ENCODE assay signal across 1 cellular context in genomic region chr1:46527474-46528296, GRCh38.
TF ChIP-seq lines count a peak whose summit lies in the region.

No MANE protein-coding gene starts in this region.

TF ChIP-seq in K562, 482 proteins besides CTCF, POLR2A, EP300 and RAD21 (continued from another document and continues in another):
- TF ChIP-seq ZNF174 (CRISPR knock-in tag; IDR thresholded peaks at IDR 0.05) (no peak), BRF2 (IDR thresholded peaks at IDR 0.05; ENCODE audit: borderline replicate concordance, insufficient read depth, insufficient read length) (no peak), ETV1 (tag; conservative IDR thresholded peaks at IDR 0.05; ENCODE audit: low read depth) (no peak), NFIC (IDR thresholded peaks at IDR 0.05) (peak; percentile 32; the same call in 1 of the 2 replicates), GTF2B (IDR thresholded peaks at IDR 0.05; ENCODE audit: extremely low read depth, insufficient read length) (no peak), ZNF830 (CRISPR knock-in tag; IDR thresholded peaks at IDR 0.05) (no peak), NELFE (IDR thresholded peaks at IDR 0.05; ENCODE audit: insufficient read depth, insufficient read length) (no peak), ETS1 (conservative IDR thresholded peaks at IDR 0.05; ENCODE audit: control insufficient read depth, low read depth, low read length) (no peak), CREM (IDR thresholded peaks at IDR 0.05; ENCODE audit: low read depth) (peak; percentile 29), KHSRP (IDR thresholded peaks at IDR 0.05) (no peak), POU5F1 (IDR thresholded peaks at IDR 0.05; ENCODE audit: borderline replicate concordance, low read depth, low read length, partially characterized antibody) (no peak), MCM7 (IDR thresholded peaks at IDR 0.05) (no peak), SNRNP70 (optimal IDR thresholded peaks at IDR 0.05; ENCODE audit: low read depth, low read length) (no peak), JUND (IDR thresholded peaks at IDR 0.05; ENCODE audit: borderline replicate concordance, low read depth, low read length) (peak; percentile 97), JUND (tag; IDR thresholded peaks at IDR 0.05; ENCODE audit: borderline replicate concordance, low read depth, low read length) (peak; percentile 96), E2F8 (IDR thresholded peaks at IDR 0.05; ENCODE audit: low read depth, partially characterized antibody) (no peak), DPF2 (IDR thresholded peaks at IDR 0.05) (peak; percentile 88), ARID2 (IDR thresholded peaks at IDR 0.05) (peak; percentile 100), DNMT1 (IDR thresholded peaks at IDR 0.05) (no peak), HSF4 (CRISPR knock-in tag; IDR thresholded peaks at IDR 0.05; ENCODE audit: borderline replicate concordance) (no peak), TRIM24 (IDR thresholded peaks at IDR 0.05) (no peak; a peak in 1 of 4 replicates), POLR2AphosphoS2 (IDR thresholded peaks at IDR 0.05; ENCODE audit: low read length) (no peak), XRCC5 (IDR thresholded peaks at IDR 0.05; ENCODE audit: low read depth, low read length) (peak; percentile 70; the same call in 1 of the 2 replicates), RBM15 (IDR thresholded peaks at IDR 0.05; ENCODE audit: insufficient read depth, low read length) (no peak), SMARCE1 (IDR thresholded peaks at IDR 0.05) (peak; percentile 85), NEUROD1 (IDR thresholded peaks at IDR 0.05; ENCODE audit: borderline replicate concordance, low read depth, low read length, partially characterized antibody) (no peak), PKNOX1 (IDR thresholded peaks at IDR 0.05) (0 out of 2 replicates have a peak, but pooled peaks have one; percentile 12), CSDE1 (IDR thresholded peaks at IDR 0.05) (0 out of 4 replicates have a peak, but pooled peaks of 1 of the 2 experiments have one; percentile 58), ZNF778 (CRISPR knock-in tag; IDR thresholded peaks at IDR 0.05) (no peak), NCOA2 (IDR thresholded peaks at IDR 0.05; ENCODE audit: partially characterized antibody in 2 of 2) (no peak), NR0B1 (IDR thresholded peaks at IDR 0.05; ENCODE audit: partially characterized antibody) (no peak), C11orf30 (IDR thresholded peaks at IDR 0.05; ENCODE audit: low read depth) (no peak), GATAD2B (IDR thresholded peaks at IDR 0.05; ENCODE audit: borderline replicate concordance) (no peak), VEZF1 (CRISPR knock-in tag; IDR thresholded peaks at IDR 0.05) (peak; percentile 78), KLF16 (IDR thresholded peaks at IDR 0.05) (peak; percentile 77), CEBPG (CRISPR knock-in tag; IDR thresholded peaks at IDR 0.05) (no peak), CEBPG (tag; conservative IDR thresholded peaks at IDR 0.05 in 1 of 2, IDR thresholded peaks at IDR 0.05 in 1 of 2) (no peak), USF1 (CRISPR knock-in tag; IDR thresholded peaks at IDR 0.05) (no peak), FOS (IDR thresholded peaks at IDR 0.05; ENCODE audit: extremely low read depth, insufficient read length) (peak; percentile 64), ZNF239 (CRISPR knock-in tag; IDR thresholded peaks at IDR 0.05) (peak; percentile 63), BACH1 (tag; IDR thresholded peaks at IDR 0.05) (no peak), RFX5 (IDR thresholded peaks at IDR 0.05; ENCODE audit: low read depth, low read length) (no peak), NR3C1 (CRISPR knock-in tag; IDR thresholded peaks at IDR 0.05) (no peak), SNAPC5 (CRISPR knock-in tag; IDR thresholded peaks at IDR 0.05) (no peak), U2AF1 (optimal IDR thresholded peaks at IDR 0.05; ENCODE audit: low read depth, low read length) (no peak), ZNF280A (IDR thresholded peaks at IDR 0.05; ENCODE audit: low read depth, partially characterized antibody) (no peak), ZNF764 (CRISPR knock-in tag; IDR thresholded peaks at IDR 0.05; ENCODE audit: low read depth) (no peak), PCBP2 (IDR thresholded peaks at IDR 0.05; ENCODE audit: low read depth, low read length, poor library complexity, severe bottlenecking) (no peak), RERE (CRISPR knock-in tag; IDR thresholded peaks at IDR 0.05; ENCODE audit: borderline replicate concordance) (no peak), ZNF134 (CRISPR knock-in tag; conservative IDR thresholded peaks at IDR 0.05) (no peak), EHMT2 (IDR thresholded peaks at IDR 0.05) (no peak), ZFPM2 (CRISPR knock-in tag; IDR thresholded peaks at IDR 0.05) (no peak)
